ENCODE assay signal across 10 cellular contexts in the genomic region with DNA sequence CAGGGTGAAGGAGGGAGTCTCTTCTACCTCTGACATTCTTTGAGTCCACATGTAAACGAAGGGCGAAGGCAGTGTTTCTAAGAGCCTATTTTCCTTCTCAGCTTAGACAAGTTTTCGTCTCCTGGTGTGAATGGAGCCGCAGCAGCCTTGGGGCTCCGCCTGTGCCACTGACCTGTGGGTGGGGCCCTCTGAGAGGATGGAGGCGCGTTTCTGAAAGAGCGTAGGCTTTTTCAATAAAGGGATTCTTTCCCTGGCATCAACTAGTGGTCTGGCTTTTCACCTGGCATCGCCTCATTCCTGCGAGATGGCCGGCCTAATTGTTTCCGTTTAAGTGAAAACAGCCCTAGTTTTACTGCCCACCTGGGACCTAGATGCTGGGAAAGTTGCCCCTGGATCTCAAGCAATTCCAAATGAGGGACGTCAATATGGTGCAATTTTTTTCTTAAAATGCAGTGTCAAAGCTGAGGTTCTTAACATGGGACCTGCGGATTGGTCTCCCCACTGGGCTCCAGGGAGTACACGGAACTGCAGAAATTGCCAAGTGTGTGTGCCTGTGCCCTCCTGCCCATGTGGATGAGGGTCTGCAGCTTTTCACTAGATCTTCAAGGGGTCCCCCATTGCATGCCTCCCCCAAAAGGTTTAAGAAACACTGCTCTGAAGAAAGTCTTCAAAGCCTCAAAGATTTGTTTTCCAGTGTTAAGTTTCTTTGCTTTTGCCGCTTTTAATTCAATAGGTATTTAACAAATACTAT. TPM values are rescaled to one million over a fixed set of nuclear protein-coding genes. Genes with fewer than 3 reads are reported as not detected.
DNase-seq lines count a peak whose midpoint lies in the region; ATAC-seq, FAIRE-seq and TF ChIP-seq lines count a peak whose summit lies in the region.
"Had no signal": no experiment of that assay in that cellular context is flagged by ENCODE, and none has a peak within 500 bp of the region (broad histone marks: within the 10 kb centered on the region; RNA-seq: fewer than 3 reads in every experiment).

No MANE protein-coding gene starts in this region.

- no peaks in the 10 kb centered on the region; the same call in 2 of the 3 replicates for H3K4me1 Mint-ChIP-seq in GM23338
- peaks cover 3% of the 10 kb centered on the region for H3K4me1 Mint-ChIP-seq in astrocyte (ENCODE audit: low read depth, unreplicated experiment)

- H3K9me2 ChIP-seq in GM23338 (ENCODE audit: insufficient read depth), result peaks cover 6% of the 10 kb centered on the region

- H3K9me3 Mint-ChIP-seq in GM23338, result no peaks in the 10 kb centered on the region; the same call in 2 of the 3 replicates
- H3K9me3 Mint-ChIP-seq in astrocyte (ENCODE audit: unreplicated experiment), result no peaks in the 10 kb centered on the region

- 0 out of 2 replicates have a peak, but pooled peaks cover 6% of the 10 kb centered on the region for H4K20me1 ChIP-seq in GM23338 (replicated peaks; ENCODE audit: insufficient read depth)
- no peaks in the 10 kb centered on the region for H4K20me1 ChIP-seq in astrocyte (ENCODE audit: insufficient read depth, low read length)

- H3K4me1 ChIP-seq in GM23338 (ENCODE audit: insufficient read depth), result peaks cover 3% of the 10 kb centered on the region; the same call in 1 of the 2 replicates
- peaks cover 4% of the 10 kb centered on the region for H3K4me1 ChIP-seq in astrocyte (ENCODE audit: insufficient read depth, low read length)
- H3K4me1 ChIP-seq: prostate gland had no signal

- peak; percentile 34 for DNase-seq in GM23338 (ENCODE audit: low spot score)
- DNase-seq in astrocyte (ENCODE audit: low read depth), result no peak
- peak; percentile 10 for DNase-seq in left kidney (ENCODE audit: low read depth, low spot score)
- no peak for DNase-seq in activated CD4-positive, alpha-beta T cell treated with anti-CD3 and anti-CD28 coated beads, Interleukin-2, amount 50 U/mL, for 1 hour
- DNase-seq in DMS153 (lab: John Stamatoyannopoulos, UW), result no peak
- DNase-seq in NCI-H2029 treated with DMSO at 0.1 percent for 48 hours (lab: John Stamatoyannopoulos, UW), result no peak

- peak overlapping the region; percentile 68 for H3K4me3 Mint-ChIP-seq in GM23338
- H3K4me3 Mint-ChIP-seq in astrocyte (ENCODE audit: unreplicated experiment), result no peak overlapping the region

- H3K4me2 ChIP-seq in GM23338 (peak overlapping the region; percentile 92), astrocyte (ENCODE audit: low read length) (peak overlapping the region; percentile 82)

- no peaks in the 10 kb centered on the region for H3K36me3 ChIP-seq in GM23338 (ENCODE audit: insufficient read depth)
- H3K36me3 ChIP-seq in astrocyte (ENCODE audit: insufficient read depth, low read length), result no peaks in the 10 kb centered on the region
- H3K36me3 ChIP-seq: prostate gland had no signal

- H3K27me3 Mint-ChIP-seq in GM23338 (ENCODE audit: insufficient read depth, low read depth, poor library complexity) (peaks cover 32% of the 10 kb centered on the region), astrocyte (ENCODE audit: low read depth, unreplicated experiment) (peaks cover 70% of the 10 kb centered on the region)

- FAIRE-seq in astrocyte (lab: Jason Lieb, UNC), result no peak
- FAIRE-seq: D721Med had no signal

- no peaks in the 10 kb centered on the region for H3K36me3 Mint-ChIP-seq in GM23338 (ENCODE audit: low read depth)
- H3K36me3 Mint-ChIP-seq in astrocyte (ENCODE audit: low read depth, unreplicated experiment), result no peaks in the 10 kb centered on the region

- H3K9ac ChIP-seq in astrocyte (ENCODE audit: low read length), result no peak overlapping the region

- H2AFZ ChIP-seq in GM23338 (peak overlapping the region; percentile 98), astrocyte (ENCODE audit: low read depth, low read length) (peak overlapping the region; percentile 78)

- H3F3A ChIP-seq in GM23338 (replicated peaks; ENCODE audit: low read depth), result no peaks in the 10 kb centered on the region

- H3K27me3 ChIP-seq in GM23338 (ENCODE audit: insufficient read depth) (peaks cover 51% of the 10 kb centered on the region), astrocyte (ENCODE audit: insufficient read depth, low read length) (peaks cover 42% of the 10 kb centered on the region)

- no peak overlapping the region for H3K27ac Mint-ChIP-seq in GM23338
- no peak overlapping the region for H3K27ac Mint-ChIP-seq in astrocyte (ENCODE audit: unreplicated experiment)

- ATAC-seq in GM23338, result peak; percentile 42
- ATAC-seq in HG03378 (IDR thresholded peaks at IDR 0.05; ENCODE audit: unreplicated experiment), result no peak

- H3K79me2 ChIP-seq in GM23338 (replicated peaks; ENCODE audit: insufficient read depth) (no peaks in the 10 kb centered on the region), astrocyte (ENCODE audit: insufficient read depth, low read length) (no peaks in the 10 kb centered on the region)

- TF ChIP-seq CTCF in GM23338 (conservative IDR thresholded peaks at IDR 0.05; ENCODE audit: low read depth in 2 of 2) (no peak), astrocyte (IDR thresholded peaks at IDR 0.05; ENCODE audit: insufficient read depth, low read depth, low read length) (no peak)

- H3K4me3 ChIP-seq in GM23338 (peak overlapping the region; percentile 72), astrocyte (ENCODE audit: insufficient read depth, low read depth, low read length) (peak overlapping the region; percentile 35), skin epidermis (peak overlapping the region in 5 of 7 experiments; percentile 1 to 44 (median 20))

- H3K27ac ChIP-seq in GM23338 (ENCODE audit: low read depth), result no peak overlapping the region
- H3K27ac ChIP-seq in astrocyte (ENCODE audit: low read depth, low read length), result no peak overlapping the region
- peak overlapping the region in 12 of 21 experiments; percentile 19 to 84 (median 64) for H3K27ac ChIP-seq in skin epidermis
- H3K27ac ChIP-seq: prostate gland had no signal

- H3K9me3 ChIP-seq in astrocyte (ENCODE audit: insufficient read depth, low read depth, low read length), result no peaks in the 10 kb centered on the region
- H3K9me3 ChIP-seq: prostate gland had no signal

TF ChIP-seq in GM23338, 12 proteins besides CTCF, POLR2A, EP300 and RAD21 (continues in another document):
- TF ChIP-seq STAT1 (IDR thresholded peaks at IDR 0.05; ENCODE audit: unreplicated experiment), result no peak
- no peak for TF ChIP-seq NANOG (IDR thresholded peaks at IDR 0.05; ENCODE audit: borderline replicate concordance)
- TF ChIP-seq ZNF331 (CRISPR knock-in tag; IDR thresholded peaks at IDR 0.05; ENCODE audit: low read depth), result no peak
- no peak for TF ChIP-seq JUNB (IDR thresholded peaks at IDR 0.05; ENCODE audit: unreplicated experiment)
- TF ChIP-seq EZH2phosphoT487 (IDR thresholded peaks at IDR 0.05; ENCODE audit: unreplicated experiment), result no peak
- no peak for TF ChIP-seq ZNF114 (CRISPR knock-in tag; IDR thresholded peaks at IDR 0.05)
- TF ChIP-seq EZH2 (IDR thresholded peaks at IDR 0.05; ENCODE audit: low read depth, unreplicated experiment), result no peak
- TF ChIP-seq, protein P1, sequence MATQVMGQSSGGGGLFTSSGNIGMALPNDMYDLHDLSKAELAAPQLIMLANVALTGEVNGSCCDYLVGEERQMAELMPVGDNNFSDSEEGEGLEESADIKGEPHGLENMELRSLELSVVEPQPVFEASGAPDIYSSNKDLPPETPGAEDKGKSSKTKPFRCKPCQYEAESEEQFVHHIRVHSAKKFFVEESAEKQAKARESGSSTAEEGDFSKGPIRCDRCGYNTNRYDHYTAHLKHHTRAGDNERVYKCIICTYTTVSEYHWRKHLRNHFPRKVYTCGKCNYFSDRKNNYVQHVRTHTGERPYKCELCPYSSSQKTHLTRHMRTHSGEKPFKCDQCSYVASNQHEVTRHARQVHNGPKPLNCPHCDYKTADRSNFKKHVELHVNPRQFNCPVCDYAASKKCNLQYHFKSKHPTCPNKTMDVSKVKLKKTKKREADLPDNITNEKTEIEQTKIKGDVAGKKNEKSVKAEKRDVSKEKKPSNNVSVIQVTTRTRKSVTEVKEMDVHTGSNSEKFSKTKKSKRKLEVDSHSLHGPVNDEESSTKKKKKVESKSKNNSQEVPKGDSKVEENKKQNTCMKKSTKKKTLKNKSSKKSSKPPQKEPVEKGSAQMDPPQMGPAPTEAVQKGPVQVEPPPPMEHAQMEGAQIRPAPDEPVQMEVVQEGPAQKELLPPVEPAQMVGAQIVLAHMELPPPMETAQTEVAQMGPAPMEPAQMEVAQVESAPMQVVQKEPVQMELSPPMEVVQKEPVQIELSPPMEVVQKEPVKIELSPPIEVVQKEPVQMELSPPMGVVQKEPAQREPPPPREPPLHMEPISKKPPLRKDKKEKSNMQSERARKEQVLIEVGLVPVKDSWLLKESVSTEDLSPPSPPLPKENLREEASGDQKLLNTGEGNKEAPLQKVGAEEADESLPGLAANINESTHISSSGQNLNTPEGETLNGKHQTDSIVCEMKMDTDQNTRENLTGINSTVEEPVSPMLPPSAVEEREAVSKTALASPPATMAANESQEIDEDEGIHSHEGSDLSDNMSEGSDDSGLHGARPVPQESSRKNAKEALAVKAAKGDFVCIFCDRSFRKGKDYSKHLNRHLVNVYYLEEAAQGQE (IDR thresholded peaks at IDR 0.05; ENCODE audit: unreplicated experiment), result no peak
- no peak for TF ChIP-seq POLR2AphosphoS5 (IDR thresholded peaks at IDR 0.05; ENCODE audit: low read depth)
- TF ChIP-seq, protein P2, sequence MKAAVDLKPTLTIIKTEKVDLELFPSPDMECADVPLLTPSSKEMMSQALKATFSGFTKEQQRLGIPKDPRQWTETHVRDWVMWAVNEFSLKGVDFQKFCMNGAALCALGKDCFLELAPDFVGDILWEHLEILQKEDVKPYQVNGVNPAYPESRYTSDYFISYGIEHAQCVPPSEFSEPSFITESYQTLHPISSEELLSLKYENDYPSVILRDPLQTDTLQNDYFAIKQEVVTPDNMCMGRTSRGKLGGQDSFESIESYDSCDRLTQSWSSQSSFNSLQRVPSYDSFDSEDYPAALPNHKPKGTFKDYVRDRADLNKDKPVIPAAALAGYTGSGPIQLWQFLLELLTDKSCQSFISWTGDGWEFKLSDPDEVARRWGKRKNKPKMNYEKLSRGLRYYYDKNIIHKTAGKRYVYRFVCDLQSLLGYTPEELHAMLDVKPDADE (IDR thresholded peaks at IDR 0.05), result no peak
- TF ChIP-seq CREB1 (CRISPR knock-in tag; IDR thresholded peaks at IDR 0.05; ENCODE audit: low read depth), result no peak

RNA-seq across cellular contexts. Expression of gene GLDN, which starts 1.0 kb away (rescaled TPM):
- total RNA-seq in GM23338 (2014; rRNA removed; shearing (Covaris generic)), result 1.2 and 1.5 TPM in 2 replicates
- 0.19 and 0.32 TPM in 2 replicates for polyA plus RNA-seq in GM23338 (2016; fragmentation: Nextera tagmentation; extraction: Ambion mirVana)
- total RNA-seq in astrocyte, result 0.09 TPM in 1 of 2 replicates, not detected in the other

RNA-seq across cellular contexts. Expression of gene CYP19A1, which starts 4.0 kb away (rescaled TPM):
- total RNA-seq in GM23338 (2014; rRNA removed; shearing (Covaris generic)), result not detected in 2 replicates
- 0.05 and 0.42 TPM in 2 replicates for polyA plus RNA-seq in GM23338 (2016; fragmentation: Nextera tagmentation; extraction: Ambion mirVana)
- 0.65 and 0.75 TPM in 2 replicates for total RNA-seq in astrocyte

Comparison
In these comparisons a context has a peak if more than half of its experiments do, and no peak if none do; other contexts are left out.
1. DNase-seq: peak in GM23338 (single experiment) and left kidney (single experiment); none in astrocyte (single experiment), activated CD4-positive, alpha-beta T cell treated with anti-CD3 and anti-CD28 coated beads, Interleukin-2, amount 50 U/mL, for 1 hour (single experiment), DMS153 (single experiment) and NCI-H2029 treated with DMSO at 0.1 percent for 48 hours (single experiment).
2. H3K27ac ChIP-seq: peak in skin epidermis (12 of 21); none in GM23338 (single experiment) and astrocyte (single experiment).
3. H3K4me3 ChIP-seq: peak in every context shown above with its lines; median percentile 72 in GM23338; 35 in astrocyte; 20 in skin epidermis.